9 cellular contexts compared by ENCODE assay signal in the genomic region with DNA sequence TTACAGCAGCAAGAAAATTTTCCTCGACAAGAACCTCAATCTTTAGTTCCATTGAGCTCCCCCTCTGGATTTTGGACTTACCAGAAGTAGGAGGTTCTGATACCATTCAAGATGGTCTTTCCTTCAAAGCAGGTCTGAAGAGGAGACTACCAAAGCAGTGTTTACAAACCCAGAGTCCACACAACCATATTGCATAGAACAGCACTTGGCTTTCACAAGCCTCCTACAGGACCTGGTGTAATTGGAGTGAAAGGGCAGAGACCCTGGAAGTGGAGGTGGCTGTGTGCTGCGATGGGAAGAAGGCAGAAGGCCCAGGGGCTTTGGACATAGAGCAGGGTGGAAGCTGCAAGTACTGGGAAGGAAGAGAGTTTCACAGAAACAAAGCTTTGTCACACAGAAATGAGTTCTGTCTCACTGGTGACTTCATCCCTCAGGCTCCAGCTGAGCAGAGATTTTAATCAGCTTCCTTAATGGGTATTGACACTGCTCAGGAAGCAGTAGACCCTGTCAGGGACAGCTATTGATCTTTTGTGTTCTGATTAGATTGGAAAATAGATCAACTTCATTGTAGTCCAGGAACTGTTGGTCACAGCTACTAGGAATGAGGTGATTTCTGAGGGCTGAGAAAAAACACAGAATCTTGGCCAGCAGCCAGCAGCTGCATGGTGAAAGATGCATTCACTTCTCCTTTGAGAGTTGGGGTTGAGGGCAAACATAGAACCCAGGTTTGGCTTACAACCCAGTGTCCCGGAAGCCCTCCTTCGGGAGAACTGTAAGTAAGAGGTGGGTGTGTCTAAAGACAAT.
DNase-seq lines count a peak whose midpoint lies in the region; ATAC-seq lines count a peak whose summit lies in the region.
"Had no signal": no experiment of that assay in that cellular context is flagged by ENCODE, and none has a peak within 500 bp of the region (broad histone marks: within the 10 kb centered on the region; RNA-seq: fewer than 3 reads in every experiment).

No MANE protein-coding gene starts in this region.

- H3K36me3 Mint-ChIP-seq in activated CD4-positive, alpha-beta T cell treated with anti-CD3 and anti-CD28 coated beads for 36 hours (ENCODE audit: low read depth): peaks cover 3% of the 10 kb centered on the region

- H3K27ac Mint-ChIP-seq in activated CD4-positive, alpha-beta T cell treated with anti-CD3 and anti-CD28 coated beads for 36 hours: no peak overlapping the region

- H3K4me3 ChIP-seq in SJCRH30: no peak overlapping the region

- ATAC-seq in left ventricle myocardium superior: no peak
- ATAC-seq in activated CD4-positive, alpha-beta T cell treated with anti-CD3 and anti-CD28 coated beads for 36 hours: no peak
- no peak for ATAC-seq in HG03442 (IDR thresholded peaks at IDR 0.05; ENCODE audit: unreplicated experiment)

- CTCF ChIA-PET in activated CD4-positive, alpha-beta T cell treated with anti-CD3 and anti-CD28 coated beads for 36 hours (lab: Charles Lee): interaction anchor here (0.5 to 0.9 kb wide), 3 partner anchors 13 to 304 kb away, joined by 3 to 4 read pairs (median 3); no protein-coding TSS in a partner anchor

- intact Hi-C loops in left ventricle myocardium superior (cut with micrococcal nuclease): no loop called here
- intact Hi-C loops in activated CD4-positive, alpha-beta T cell treated with anti-CD3 and anti-CD28 coated beads for 36 hours (cut with DNase I, micrococcal nuclease): no loop called here

- H3K36me3 ChIP-seq in SJCRH30: no peaks in the 10 kb centered on the region

- POLR2A ChIA-PET in activated CD4-positive, alpha-beta T cell treated with anti-CD3 and anti-CD28 coated beads for 36 hours (lab: Charles Lee): no interaction called here

- H3K4me1 Mint-ChIP-seq in activated CD4-positive, alpha-beta T cell treated with anti-CD3 and anti-CD28 coated beads for 36 hours: no peaks in the 10 kb centered on the region

- H3K4me1 ChIP-seq in SJCRH30: peaks cover 67% of the 10 kb centered on the region

- H3K9me3 ChIP-seq in SJCRH30 (replicated peaks): no peaks in the 10 kb centered on the region

- no peaks in the 10 kb centered on the region for H3K27me3 Mint-ChIP-seq in activated CD4-positive, alpha-beta T cell treated with anti-CD3 and anti-CD28 coated beads for 36 hours

- H3K27ac ChIP-seq in SJCRH30: peak overlapping the region; percentile 89
- H3K27ac ChIP-seq: 22Rv1 had no signal

- H3K4me3 Mint-ChIP-seq in activated CD4-positive, alpha-beta T cell treated with anti-CD3 and anti-CD28 coated beads for 36 hours: no peak overlapping the region

- no peaks in the 10 kb centered on the region for H3K9me3 Mint-ChIP-seq in activated CD4-positive, alpha-beta T cell treated with anti-CD3 and anti-CD28 coated beads for 36 hours (ENCODE audit: low read depth)

- DNase-seq in DMS 273 (lab: John Stamatoyannopoulos, UW; ENCODE audit: unreplicated experiment) (peak; percentile 32), DMS 273 treated with DMSO at 0.1 percent for 48 hours (lab: John Stamatoyannopoulos, UW) (no peak), SJCRH30 (peak; percentile 69 to 89), left ventricle myocardium superior (peak; percentile 54), superior temporal gyrus (ENCODE audit: extremely low spot score) (peak; percentile 66), NCI-H1694 (lab: John Stamatoyannopoulos, UW) (no peak)
- DNase-seq in activated CD4-positive, alpha-beta T cell treated with anti-CD3 and anti-CD28 coated beads for 36 hours: no peak

- no peaks in the 10 kb centered on the region for H3K27me3 ChIP-seq in SJCRH30

Comparison
In these comparisons a context has a peak if more than half of its experiments do, and no peak if none do; other contexts are left out.
1. DNase-seq: peak in DMS 273 (single experiment), SJCRH30 (2 of 2), left ventricle myocardium superior (single experiment) and superior temporal gyrus (single experiment); none in DMS 273 treated with DMSO at 0.1 percent for 48 hours (single experiment), activated CD4-positive, alpha-beta T cell treated with anti-CD3 and anti-CD28 coated beads for 36 hours (single experiment) and NCI-H1694 (single experiment).